9 cellular contexts compared by ENCODE assay signal in genomic region chr12:95202691-95203476, GRCh38.
DNase-seq lines count a peak whose midpoint lies in the region; ATAC-seq lines count a peak whose summit lies in the region.
"Had no signal": no experiment of that assay in that cellular context is flagged by ENCODE, and none has a peak within 500 bp of the region (broad histone marks: within the 10 kb centered on the region; RNA-seq: fewer than 3 reads in every experiment).

No MANE protein-coding gene starts in this region.

- H3K36me3 ChIP-seq in rectal smooth muscle tissue (ENCODE audit: control insufficient read depth, insufficient read depth, low read length), result no peaks in the 10 kb centered on the region

- ATAC-seq in HG03095 (IDR thresholded peaks at IDR 0.05; ENCODE audit: unreplicated experiment) (no peak), HG02884 (IDR thresholded peaks at IDR 0.05; ENCODE audit: unreplicated experiment) (no peak), GM21526 (IDR thresholded peaks at IDR 0.05; ENCODE audit: low FRiP score, unreplicated experiment) (no peak)

- H3K27ac ChIP-seq in epithelial cell of prostate, result peak overlapping the region; percentile 98
- H3K27ac ChIP-seq in rectal smooth muscle tissue (ENCODE audit: low read depth, low read length), result peak overlapping the region; percentile 33

- no peak overlapping the region for H3K9ac ChIP-seq in rectal smooth muscle tissue (ENCODE audit: low read length)

- H3K27me3 ChIP-seq in rectal smooth muscle tissue (ENCODE audit: control insufficient read depth, insufficient read depth, low read length), result no peaks in the 10 kb centered on the region

- peak; percentile 50 for DNase-seq in EH (ENCODE audit: low read depth)
- DNase-seq in NCI-H446 treated with DMSO at 0.1 percent for 48 hours (lab: John Stamatoyannopoulos, UW), result peak; percentile 41
- no peak for DNase-seq in epithelial cell of prostate (ENCODE audit: low read depth, low spot score)
- no peak for DNase-seq in activated naive CD4-positive, alpha-beta T cell (lab: John Stamatoyannopoulos, UW)
- DNase-seq: NCI-H1105 had no signal

- H3K4me3 ChIP-seq in rectal smooth muscle tissue (ENCODE audit: low read length), result no peak overlapping the region

- H3K4me1 ChIP-seq in rectal smooth muscle tissue (ENCODE audit: control insufficient read depth, insufficient read depth, low read length), result peaks cover 33% of the 10 kb centered on the region

Comparison
In these comparisons a context has a peak if more than half of its experiments do, and no peak if none do; other contexts are left out.
1. DNase-seq: peak in EH (single experiment) and NCI-H446 treated with DMSO at 0.1 percent for 48 hours (single experiment); none in epithelial cell of prostate (single experiment) and activated naive CD4-positive, alpha-beta T cell (0 of 4).